Comparison of ENCODE assay signal across 8 cellular contexts in genomic region chr6:3749991-3750323, GRCh38. TPM values are rescaled to one million over a fixed set of nuclear protein-coding genes. Genes with fewer than 3 reads are reported as not detected.
DNase-seq lines count a peak whose midpoint lies in the region; ATAC-seq and TF ChIP-seq lines count a peak whose summit lies in the region.

No MANE protein-coding gene starts in this region.

- H3K4me3 Mint-ChIP-seq in activated CD8-positive, alpha-beta memory T cell treated with anti-CD3 and anti-CD28 coated beads, Interleukin-2, amount 10 ng/mL, durations not matched to agents 7 days and 5 days = no peak overlapping the region

- CTCF ChIA-PET in activated CD8-positive, alpha-beta memory T cell treated with anti-CD3 and anti-CD28 coated beads, Interleukin-2, amount 10 ng/mL, durations not matched to agents 7 days and 5 days (lab: Charles Lee) = interaction anchor here (0.8 to 2.8 kb wide), 9 partner anchors 9 to 406 kb away, joined by 3 to 15 read pairs (median 5); no protein-coding TSS in a partner anchor

- H3K27ac ChIP-seq in stomach = peak overlapping the region; percentile 94 to 99 (median 96)

- TF ChIP-seq POLR2A in stomach (IDR thresholded peaks at IDR 0.05) = no peak

- peaks cover 0 to 22% (median 0%) of the 10 kb centered on the region in 3 donors for H3K27me3 ChIP-seq in stomach

- H3K9me3 Mint-ChIP-seq in activated CD8-positive, alpha-beta memory T cell treated with anti-CD3 and anti-CD28 coated beads, Interleukin-2, amount 10 ng/mL, durations not matched to agents 7 days and 5 days (ENCODE audit: low read depth) = no peaks in the 10 kb centered on the region

- TF ChIP-seq EP300 in stomach (IDR thresholded peaks at IDR 0.05) = no peak

- peaks cover 3% of the 10 kb centered on the region for H3K4me1 Mint-ChIP-seq in activated CD8-positive, alpha-beta memory T cell treated with anti-CD3 and anti-CD28 coated beads, Interleukin-2, amount 10 ng/mL, durations not matched to agents 7 days and 5 days

- DNase-seq in activated CD8-positive, alpha-beta memory T cell treated with anti-CD3 and anti-CD28 coated beads for 24 hours = peak; percentile 56
- no peak for DNase-seq in activated CD8-positive, alpha-beta memory T cell treated with anti-CD3 and anti-CD28 coated beads, Interleukin-2, amount 50 U/mL, for 48 hours
- DNase-seq in astrocyte of the cerebellum (ENCODE audit: low read depth) (peak; percentile 70), kidney glomerular epithelial cell (lab: John Stamatoyannopoulos, UW) (peak; percentile 78), stomach (peak; percentile 71)
- no peak for DNase-seq in activated CD8-positive, alpha-beta memory T cell treated with anti-CD3 and anti-CD28 coated beads, Interleukin-2, amount 10 ng/mL, durations not matched to agents 7 days and 5 days

- peaks cover 0 to 14% (median 6%) of the 10 kb centered on the region in 4 donors for H3K36me3 ChIP-seq in stomach

- intact Hi-C loops in stomach (cut with DNase I; ENCODE audit: low total_unique reads) = loop anchor here (10.0 kb wide), 1 partner anchor 75 kb away; no protein-coding TSS in a partner anchor

- in situ Hi-C loops in astrocyte of the cerebellum (cut with HindIII; ENCODE audit: low sequenced_read_pairs) = no loop called here

- TF ChIP-seq CTCF in astrocyte of the cerebellum (IDR thresholded peaks at IDR 0.05; ENCODE audit: low read depth, low read length, missing control alignments) (no peak), stomach (IDR thresholded peaks at IDR 0.05) (no peak)

- H3K4me3 ChIP-seq in astrocyte of the cerebellum (ENCODE audit: low read depth, low read length) = peak overlapping the region; percentile 82
- H3K4me3 ChIP-seq in stomach = peak overlapping the region; percentile 56 to 82 (median 78)

- peaks cover 39 to 65% (median 63%) of the 10 kb centered on the region in 4 donors for H3K4me1 ChIP-seq in stomach

- no peak for ATAC-seq in GM19452 (IDR thresholded peaks at IDR 0.05; ENCODE audit: unreplicated experiment)
- ATAC-seq in activated CD8-positive, alpha-beta memory T cell treated with anti-CD3 and anti-CD28 coated beads, Interleukin-2, amount 10 ng/mL, durations not matched to agents 7 days and 5 days = no peak
- no peak for ATAC-seq in GM21825 (IDR thresholded peaks at IDR 0.05; ENCODE audit: unreplicated experiment)

- no peaks in the 10 kb centered on the region for H3K9me3 ChIP-seq in stomach

- H3K27me3 Mint-ChIP-seq in activated CD8-positive, alpha-beta memory T cell treated with anti-CD3 and anti-CD28 coated beads, Interleukin-2, amount 10 ng/mL, durations not matched to agents 7 days and 5 days = peaks cover 62% of the 10 kb centered on the region

- H3K27ac Mint-ChIP-seq in activated CD8-positive, alpha-beta memory T cell treated with anti-CD3 and anti-CD28 coated beads, Interleukin-2, amount 10 ng/mL, durations not matched to agents 7 days and 5 days = no peak overlapping the region

- H3K36me3 Mint-ChIP-seq in activated CD8-positive, alpha-beta memory T cell treated with anti-CD3 and anti-CD28 coated beads, Interleukin-2, amount 10 ng/mL, durations not matched to agents 7 days and 5 days = no peaks in the 10 kb centered on the region

- 11 to 26% (median 19%) methylated on average over 7 of the region's 7 CpGs for WGBS in stomach, 5 donors

RNA-seq across cellular contexts. Expression of gene PXDC1, which starts 1.6 kb away (rescaled TPM):
- 10 to 100 TPM in 4 of 5 donors, 1 to 10 TPM in 1; 1.2 to 90.1 (median 74.1) TPM for total RNA-seq in stomach
- 10 to 100 TPM; 23.2 to 36.8 (median 29.0) TPM for polyA plus RNA-seq in stomach
- total RNA-seq in activated CD8-positive, alpha-beta memory T cell treated with anti-CD3 and anti-CD28 coated beads, Interleukin-2, amount 10 ng/mL, durations not matched to agents 7 days and 5 days = under 1 TPM in 1 of 2 experiments, not detected in 1; 0.47 TPM

Comparison
In these comparisons a context has a peak if more than half of its experiments do, and no peak if none do; other contexts are left out.
1. DNase-seq: peak in activated CD8-positive, alpha-beta memory T cell treated with anti-CD3 and anti-CD28 coated beads for 24 hours (single experiment), astrocyte of the cerebellum (single experiment), kidney glomerular epithelial cell (single experiment) and stomach (single experiment); none in activated CD8-positive, alpha-beta memory T cell treated with anti-CD3 and anti-CD28 coated beads, Interleukin-2, amount 50 U/mL, for 48 hours (single experiment) and activated CD8-positive, alpha-beta memory T cell treated with anti-CD3 and anti-CD28 coated beads, Interleukin-2, amount 10 ng/mL, durations not matched to agents 7 days and 5 days (single experiment).